In the genomic region with DNA sequence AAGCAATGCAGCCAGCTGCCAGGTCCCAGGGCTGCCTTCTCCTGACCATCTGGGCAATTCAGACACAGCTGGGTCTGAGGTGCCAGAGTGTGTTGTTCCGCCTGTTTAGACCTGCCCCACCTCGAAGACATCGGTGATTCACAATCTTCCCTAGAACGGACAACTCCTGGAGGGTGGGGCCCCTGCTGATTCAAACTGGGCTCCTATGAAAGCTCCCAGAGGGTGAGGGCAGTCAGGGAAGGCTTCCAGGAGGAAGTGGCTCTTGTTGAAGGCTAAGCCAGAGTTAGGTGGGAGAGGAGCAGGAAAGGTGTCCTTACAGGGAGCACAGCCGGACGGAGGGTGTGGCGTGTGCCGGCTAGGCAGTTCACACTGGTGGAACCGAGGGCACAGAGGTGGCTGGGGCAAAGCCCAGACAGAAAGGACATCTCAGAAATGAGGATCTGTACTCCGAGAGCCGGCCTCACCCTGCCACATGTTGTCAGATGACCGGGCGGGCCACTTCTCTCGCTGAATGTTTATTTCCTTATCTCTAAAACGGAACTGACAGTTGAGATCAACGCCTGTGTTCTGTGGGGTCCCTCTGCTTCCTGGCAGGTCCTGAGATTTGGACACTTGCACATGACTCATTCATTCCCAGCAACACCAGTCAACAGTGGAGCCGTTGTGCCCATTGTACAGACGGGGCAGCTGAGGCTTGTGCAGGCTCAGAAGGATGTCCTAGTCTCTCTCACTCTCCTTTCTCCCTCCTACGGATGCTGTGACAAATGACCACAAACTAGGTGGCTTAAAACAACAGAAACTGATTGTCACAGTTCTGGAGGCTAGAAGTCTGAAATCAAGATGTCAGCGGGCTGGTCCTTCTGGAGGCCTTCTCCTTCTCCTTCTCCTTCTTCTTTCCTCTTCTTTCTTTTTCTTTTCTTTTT, we compare ENCODE assay signal across 8 cellular contexts. TPM values are rescaled to one million over a fixed set of nuclear protein-coding genes. Genes with fewer than 3 reads are reported as not detected.
DNase-seq lines count a peak whose midpoint lies in the region; ATAC-seq, FAIRE-seq and TF ChIP-seq lines count a peak whose summit lies in the region.

No MANE protein-coding gene starts in this region.

- no peak overlapping the region; the same call in 1 of the 2 replicates for H4K91ac ChIP-seq in IMR-90 (ENCODE audit: insufficient read depth, low read depth, low read length)

- POLR2A ChIA-PET in IMR-90 (lab: Charles Lee; ENCODE audit: unreplicated experiment): no interaction called here
- POLR2A ChIA-PET in naive thymus-derived CD8-positive, alpha-beta T cell (lab: Charles Lee): interaction anchor here (0.6 to 11.1 kb wide), 5 partner anchors 8 to 76 kb away, joined by 3 to 151 read pairs (median 6); a partner anchor contains a TSS

- BruUV-seq in IMR-90 (replicated peaks; lab: Mats Ljungman, UMichigan): no TSS peak

- DNase-seq in GM13976 (ENCODE audit: low spot score): peak; percentile 65
- DNase-seq in IMR-90: no peak
- peak; percentile 97 for DNase-seq in bronchial epithelial cell (ENCODE audit: low read depth)
- no peak for DNase-seq in naive thymus-derived CD8-positive, alpha-beta T cell
- DNase-seq in uterus: no peak
- no peak for DNase-seq in stimulated activated naive CD4-positive, alpha-beta T cell treated with Interleukin-2 at 50 U/mL for 16 hours (lab: John Stamatoyannopoulos, UW)
- no peak for DNase-seq in NCI-H187 (lab: John Stamatoyannopoulos, UW)

- H3K4me2 ChIP-seq in IMR-90 (ENCODE audit: low read depth, low read length): no peak overlapping the region

- H3K18ac ChIP-seq in IMR-90 (ENCODE audit: low read depth, low read length): peak overlapping the region; percentile 75; the same call in 1 of the 2 replicates

- peak overlapping the region; percentile 92 for H2AK5ac ChIP-seq in IMR-90 (ENCODE audit: low read depth, low read length)

- ATAC-seq in IMR-90 (ENCODE audit: low read depth) (no peak), GM21737 (IDR thresholded peaks at IDR 0.05; ENCODE audit: unreplicated experiment) (no peak)
- no peak for ATAC-seq in naive thymus-derived CD8-positive, alpha-beta T cell

- H3K27me3 Mint-ChIP-seq in naive thymus-derived CD8-positive, alpha-beta T cell: no peaks in the 10 kb centered on the region

- peak overlapping the region; percentile 68 for H2BK120ac ChIP-seq in IMR-90 (ENCODE audit: low read depth, low read length)

- in situ Hi-C loops in GM13976 (cut with MboI; ENCODE audit: low sequenced_read_pairs, unreplicated experiment): no loop called here
- in situ Hi-C loops in IMR-90 (cut with MboI; ENCODE audit: low sequenced_read_pairs): no loop called here

- H3K4me1 Mint-ChIP-seq in naive thymus-derived CD8-positive, alpha-beta T cell: peaks cover 18 to 79% (median 72%) of the 10 kb centered on the region in 4 donors

- no peak overlapping the region for H3K56ac ChIP-seq in IMR-90 (ENCODE audit: extremely low read depth, insufficient read depth, low read length)

- H3K36me3 ChIP-seq in IMR-90 (ENCODE audit: control insufficient read depth, insufficient read depth, low read length) (no peaks in the 10 kb centered on the region), bronchial epithelial cell (ENCODE audit: control insufficient read depth, insufficient read depth, low read length) (no peaks in the 10 kb centered on the region), uterus (no peaks in the 10 kb centered on the region)

- H2BK15ac ChIP-seq in IMR-90 (ENCODE audit: low read depth, low read length): peak overlapping the region; percentile 64; the same call in 2 of the 3 replicates

- H3K14ac ChIP-seq in IMR-90 (replicated peaks; ENCODE audit: low read depth, low read length): peak overlapping the region; percentile 13; the same call in 1 of the 2 replicates

- no peak for FAIRE-seq in bronchial epithelial cell (lab: Jason Lieb, UNC)

- H3K9me3 Mint-ChIP-seq in naive thymus-derived CD8-positive, alpha-beta T cell: no peaks in the 10 kb centered on the region

- H3K27me3 ChIP-seq in IMR-90 (ENCODE audit: control insufficient read depth, insufficient read depth, low read length): no peaks in the 10 kb centered on the region
- no peaks in the 10 kb centered on the region for H3K27me3 ChIP-seq in bronchial epithelial cell (ENCODE audit: control insufficient read depth, insufficient read depth, low read length)
- no peaks in the 10 kb centered on the region for H3K27me3 ChIP-seq in uterus

- 55% methylated on average over 7 of the region's 20 CpGs; no CpG with 5 or more reads in 1 of the 2 experiments for WGBS in IMR-90 (ENCODE audit: extremely low coverage in 2 of 2, insufficient read length in 1 of 2), 2 experiments

- TF ChIP-seq RAD21 in IMR-90 (IDR thresholded peaks at IDR 0.05; ENCODE audit: low read length): no peak

- H3K9ac ChIP-seq in IMR-90 (ENCODE audit: low read depth, low read length): no peak overlapping the region

- H3K23ac ChIP-seq in IMR-90 (ENCODE audit: low read depth, low read length): peak overlapping the region; percentile 45; the same call in 1 of the 2 replicates

- peaks cover 3% of the 10 kb centered on the region for H3K9me1 ChIP-seq in IMR-90 (ENCODE audit: insufficient read depth, low read length)

- H4K8ac ChIP-seq in IMR-90 (ENCODE audit: low read depth in 2 of 2, low read length in 2 of 2): peak overlapping the region in 1 of 2 experiments; percentile 62; a peak in 2 of 4 replicates

- peak overlapping the region; percentile 35 for H3K4ac ChIP-seq in IMR-90 (ENCODE audit: low read depth, low read length)

- no peaks in the 10 kb centered on the region for H3K36me3 Mint-ChIP-seq in naive thymus-derived CD8-positive, alpha-beta T cell

- peak overlapping the region; percentile 90 for H2AK9ac ChIP-seq in IMR-90 (replicated peaks; ENCODE audit: low read depth, low read length, poor library complexity)

- peak overlapping the region; percentile 73; the same call in 1 of the 2 replicates for H2BK20ac ChIP-seq in IMR-90 (ENCODE audit: low read depth, low read length)

- H3K4me1 ChIP-seq in IMR-90 (ENCODE audit: control insufficient read depth, insufficient read depth, low read length) (peaks cover 10% of the 10 kb centered on the region), uterus (no peaks in the 10 kb centered on the region)

- TF ChIP-seq POLR2A in IMR-90 (IDR thresholded peaks at IDR 0.05; ENCODE audit: low read depth, low read length) (no peak), uterus (IDR thresholded peaks at IDR 0.05) (no peak)

- peak overlapping the region in 9 of 10 donors; percentile 36 to 89 (median 68) for H3K27ac Mint-ChIP-seq in naive thymus-derived CD8-positive, alpha-beta T cell

- H2AFZ ChIP-seq in IMR-90 (replicated peaks; ENCODE audit: low read length, poor library complexity): peak overlapping the region; percentile 56

- no peak overlapping the region for H3K4me3 ChIP-seq in IMR-90 (ENCODE audit: insufficient read depth, low read depth, low read length)
- no peak overlapping the region for H3K4me3 ChIP-seq in bronchial epithelial cell (ENCODE audit: low read depth, low read length)
- H3K4me3 ChIP-seq in uterus: no peak overlapping the region

- TF ChIP-seq CTCF in GM13976 (IDR thresholded peaks at IDR 0.05; ENCODE audit: borderline replicate concordance, control extremely low read depth, extremely low read depth, insufficient read depth, missing control alignments) (no peak), IMR-90 (conservative IDR thresholded peaks at IDR 0.05; ENCODE audit: low read depth, low read length) (no peak), bronchial epithelial cell (IDR thresholded peaks at IDR 0.05; ENCODE audit: insufficient read depth, low read length, severe bottlenecking) (no peak), uterus (IDR thresholded peaks at IDR 0.05) (no peak)

- H2BK5ac ChIP-seq in IMR-90 (ENCODE audit: low read depth, low read length, poor library complexity, severe bottlenecking): no peak overlapping the region

- H3K9me3 ChIP-seq in IMR-90 (ENCODE audit: control insufficient read depth, insufficient read depth, low read length) (no peaks in the 10 kb centered on the region), uterus (no peaks in the 10 kb centered on the region)

- peak overlapping the region in 3 of 10 donors; percentile 14 to 62 (median 18) for H3K4me3 Mint-ChIP-seq in naive thymus-derived CD8-positive, alpha-beta T cell

- dilution Hi-C loops in IMR-90 (cut with HindIII; ENCODE audit: low sequenced_read_pairs, unreplicated experiment): no loop called here

- no peak overlapping the region for H4K5ac ChIP-seq in IMR-90 (ENCODE audit: low read depth, low read length)

- intact Hi-C loops in IMR-90 (cut with micrococcal nuclease): no loop called here
- intact Hi-C loops in uterus (cut with DNase I; ENCODE audit: low total_unique reads): no loop called here

- H4K20me1 ChIP-seq in IMR-90 (ENCODE audit: insufficient read depth, low read length): no peaks in the 10 kb centered on the region

- H3K27ac ChIP-seq in IMR-90 (ENCODE audit: insufficient read depth, low read length): no peak overlapping the region
- H3K27ac ChIP-seq in uterus: no peak overlapping the region

- H3K79me1 ChIP-seq in IMR-90 (ENCODE audit: low read depth in 1 of 2, low read length in 2 of 2): no peaks in the 10 kb centered on the region

- CTCF ChIA-PET in IMR-90 (lab: Yijun Ruan, JAX): no interaction called here

TF ChIP-seq in IMR-90, 13 proteins besides CTCF, POLR2A, EP300 and RAD21:
- TF ChIP-seq CEBPB (IDR thresholded peaks at IDR 0.05; ENCODE audit: low read depth, low read length) (no peak), RCOR1 (IDR thresholded peaks at IDR 0.05; ENCODE audit: insufficient replicate concordance, low read length) (peak; percentile 89)
TF ChIP-seq in IMR-90: peak in this region for 1.

RNA-seq across cellular contexts. Expression of a gene that starts 26.9 kb away (rescaled TPM):
- total RNA-seq in IMR-90 (2012; rRNA removed): 96.9 and 113 TPM in 2 replicates
- polyA plus RNA-seq in IMR-90 (2012; rRNA removed): 203 and 206 TPM in 2 replicates
- 126 and 616 TPM in 2 replicates for polyA plus RNA-seq in IMR-90 (2012; cell fraction: cytosol; rRNA removed)
- 97.8 and 160 TPM in 2 replicates for polyA plus RNA-seq in IMR-90 (2012; cell fraction: nucleus; rRNA removed; ENCODE audit: low replicate concordance)
- 71.6 and 122 TPM in 2 replicates for total RNA-seq in bronchial epithelial cell
- total RNA-seq in naive thymus-derived CD8-positive, alpha-beta T cell: 100 to 1,000 TPM; 169 to 176 TPM
- polyA plus RNA-seq in naive thymus-derived CD8-positive, alpha-beta T cell: 100 to 1,000 TPM; 553 to 770 (median 597) TPM
- 100 to 1,000 TPM in 1 of 4 donors, 10 to 100 TPM in 3; 46.9 to 163 (median 73.2) TPM for total RNA-seq in uterus

RNA-seq across cellular contexts. Expression of a gene that starts 54.6 kb away (rescaled TPM):
- total RNA-seq in IMR-90 (2012; rRNA removed) (8.6 and 10.0 TPM in 2 replicates), bronchial epithelial cell (27.6 and 31.9 TPM in 2 replicates), uterus (10 to 100 TPM in 3 of 4 donors, 1 to 10 TPM in 1; 4.1 to 30.1 (median 23.0) TPM)
- polyA plus RNA-seq in IMR-90 (2012; rRNA removed): 11.8 and 13.0 TPM in 2 replicates
- polyA plus RNA-seq in IMR-90 (2012; cell fraction: cytosol; rRNA removed): 9.3 and 14.5 TPM in 2 replicates
- 7.9 and 13.2 TPM in 2 replicates for polyA plus RNA-seq in IMR-90 (2012; cell fraction: nucleus; rRNA removed; ENCODE audit: low replicate concordance)
- 10 to 100 TPM; 24.4 to 25.9 TPM for total RNA-seq in naive thymus-derived CD8-positive, alpha-beta T cell
- polyA plus RNA-seq in naive thymus-derived CD8-positive, alpha-beta T cell: 10 to 100 TPM; 16.0 to 26.9 (median 19.0) TPM

Comparison
In these comparisons a context has a peak if more than half of its experiments do, and no peak if none do; other contexts are left out.
1. DNase-seq: peak in GM13976 (single experiment) and bronchial epithelial cell (single experiment); none in IMR-90 (single experiment), naive thymus-derived CD8-positive, alpha-beta T cell (0 of 10), uterus (0 of 2), stimulated activated naive CD4-positive, alpha-beta T cell treated with Interleukin-2 at 50 U/mL for 16 hours (single experiment) and NCI-H187 (0 of 2).